ENCODE assay signal across 8 cellular contexts in the genomic region with DNA sequence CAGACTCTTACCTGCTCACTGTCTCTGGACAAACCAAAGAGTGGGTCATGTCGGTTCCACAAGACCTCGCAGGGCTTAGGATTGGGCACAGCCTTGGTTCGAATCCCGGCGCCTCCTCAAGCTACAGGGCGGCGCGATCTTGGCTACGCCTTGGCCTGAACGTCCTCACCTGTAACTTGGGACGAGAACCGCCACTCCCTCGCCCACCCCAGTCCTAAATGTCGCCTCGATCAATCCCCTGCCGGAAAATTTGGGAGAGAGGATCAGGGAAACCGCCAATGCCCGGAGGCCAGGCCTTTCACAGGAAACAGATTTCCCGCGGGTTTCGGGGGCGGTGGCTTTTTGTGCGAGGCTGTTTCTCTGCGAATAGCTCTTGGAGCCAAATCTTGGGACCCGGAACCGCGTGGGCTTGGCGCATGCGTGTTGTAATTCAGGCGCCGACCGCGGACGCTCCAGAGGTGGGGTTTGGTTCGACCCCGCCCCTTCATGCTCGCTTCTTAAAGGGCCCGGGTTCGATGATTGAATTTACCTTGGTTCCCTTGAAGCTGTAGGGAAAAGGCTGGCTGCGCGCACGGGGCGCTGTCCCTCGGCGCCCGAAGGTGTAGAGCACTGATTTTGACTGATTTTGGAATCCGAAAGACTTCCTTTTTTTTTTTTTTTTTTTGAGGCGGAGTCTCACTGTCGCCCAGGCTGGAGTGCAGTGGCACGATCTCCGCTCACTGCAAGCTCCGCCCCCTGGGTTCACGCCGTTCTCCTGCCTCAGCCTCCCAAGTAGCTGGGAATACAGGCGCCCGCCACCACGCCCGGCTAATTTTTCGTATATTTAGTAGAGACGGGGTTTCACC. TPM values are rescaled to one million over a fixed set of nuclear protein-coding genes. Genes with fewer than 3 reads are reported as not detected.
A peak's percentile ranks its signal among the peaks of the same experiment; 100 is the strongest.
DNase-seq lines count a peak whose midpoint lies in the region; ATAC-seq, FAIRE-seq and TF ChIP-seq lines count a peak whose summit lies in the region.

A gene with protein sequence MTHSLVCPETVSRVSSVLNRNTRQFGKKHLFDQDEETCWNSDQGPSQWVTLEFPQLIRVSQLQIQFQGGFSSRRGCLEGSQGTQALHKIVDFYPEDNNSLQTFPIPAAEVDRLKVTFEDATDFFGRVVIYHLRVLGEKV (minus strand): TSS at position 403 of the 845 bp plus-strand sequence. CDS start 354 bp downstream, at position 49.

- ATAC-seq in GM18861 (IDR thresholded peaks at IDR 0.05; ENCODE audit: unreplicated experiment): peak; percentile 43
- peak; percentile 82 for ATAC-seq in HG03159 (IDR thresholded peaks at IDR 0.05; ENCODE audit: unreplicated experiment)

- peak within 1 kb of the TSS; percentile 90 for H3K9ac ChIP-seq in keratinocyte (ENCODE audit: control insufficient read depth, extremely low read depth, insufficient read depth, low read length)

- H2AFZ ChIP-seq in keratinocyte (ENCODE audit: control insufficient read depth, low read length): peak within 1 kb of the TSS; percentile 65

- peaks cover 11 to 17% of the 10 kb centered on the region in 2 experiments for H3K36me3 ChIP-seq in keratinocyte (ENCODE audit: control insufficient read depth in 2 of 2, extremely low read depth in 1 of 2, insufficient read depth in 2 of 2, low read length in 2 of 2)

- no peak for TF ChIP-seq CTCF in keratinocyte (optimal IDR thresholded peaks at IDR 0.05 in 1 of 3, IDR thresholded peaks at IDR 0.05 in 1 of 3, conservative IDR thresholded peaks at IDR 0.05 in 1 of 3; ENCODE audit: extremely low read depth in 1 of 3, insufficient read depth in 2 of 3, low read length in 3 of 3)

- no peaks in the 10 kb centered on the region for H3K9me1 ChIP-seq in keratinocyte (ENCODE audit: control insufficient read depth, extremely low read depth, insufficient read depth, low read length)

- peak within 1 kb of the TSS; percentile 92 for H3K4me2 ChIP-seq in keratinocyte (ENCODE audit: control insufficient read depth, extremely low read depth, insufficient read depth, low read depth, low read length)

- H3K4me1 ChIP-seq in keratinocyte (ENCODE audit: control insufficient read depth, extremely low read depth, insufficient read depth, low read length): peaks cover 8% of the 10 kb centered on the region

- no peaks in the 10 kb centered on the region for H3K9me3 ChIP-seq in keratinocyte (ENCODE audit: control insufficient read depth, low read depth, low read length)

- peaks cover 13% of the 10 kb centered on the region for H3K79me2 ChIP-seq in keratinocyte (ENCODE audit: control insufficient read depth, insufficient read depth, low read length)

- peak within 1 kb of the TSS; percentile 62 to 87 (median 85) for H3K4me3 ChIP-seq in keratinocyte (ENCODE audit: control insufficient read depth in 2 of 3, extremely low read depth in 1 of 3, insufficient read depth in 2 of 3, low read depth in 1 of 3, low read length in 3 of 3)

- H3K27ac ChIP-seq in keratinocyte (ENCODE audit: control insufficient read depth, insufficient read depth, low read length): peak within 1 kb of the TSS; percentile 82

- peak; percentile 75 for FAIRE-seq in keratinocyte (lab: Jason Lieb, UNC)

- DNase-seq in 8988T (peak; percentile 96), NCI-H510A treated with DMSO at 0.1 percent for 48 hours (lab: John Stamatoyannopoulos, UW) (peak; percentile 91), cerebellar nuclear complex (lab: John Stamatoyannopoulos, UW) (peak; percentile 72 to 74), keratinocyte (ENCODE audit: low read depth, low spot score) (peak; percentile 54)
- DNase-seq in activated CD4-positive, alpha-beta T cell treated with anti-CD3 and anti-CD28 coated beads for 1 hour: peak; percentile 87
- DNase-seq in stimulated activated CD4-positive, alpha-beta T cell treated with anti-CD3 and anti-CD28 coated beads, Interleukin-12 subunit alpha, Interleukin-12 subunit beta, amount 100 ng/mL, for 48 hours (ENCODE audit: low read depth in 2 of 3, low spot score in 1 of 3): peak; percentile 89 to 94 (median 94)

- H4K20me1 ChIP-seq in keratinocyte (ENCODE audit: control insufficient read depth, extremely low read depth, insufficient read depth, low read length): no peaks in the 10 kb centered on the region

- no peaks in the 10 kb centered on the region for H3K27me3 ChIP-seq in keratinocyte (ENCODE audit: control insufficient read depth, extremely low read depth, insufficient read depth, low read length)

- dilution Hi-C loops in keratinocyte (cut with MboI; ENCODE audit: extremely low pct_ligation_motif_present, low sequenced_read_pairs): no loop called here

RNA-seq across cellular contexts. Expression of the gene that starts here (rescaled TPM):
- polyA plus RNA-seq in keratinocyte: 9.7 to 14.4 TPM (median 12.3 TPM) in 3 replicates
- polyA plus RNA-seq in keratinocyte (2011; ENCODE audit: low read depth): 5.2 TPM
- polyA plus RNA-seq in keratinocyte (2011; cell fraction: cytosol; rRNA removed): 7.2 and 8.7 TPM in 2 replicates
- 9.5 and 11.9 TPM in 2 replicates for polyA plus RNA-seq in keratinocyte (2011; cell fraction: nucleus; rRNA removed)
- polyA plus RNA-seq in keratinocyte (2012; ENCODE audit: low replicate concordance): 12.0 and 19.3 TPM in 2 replicates
- 3.9 to 5.1 TPM (median 4.9 TPM) in 3 replicates for polyA minus RNA-seq in keratinocyte
- polyA minus RNA-seq in keratinocyte (2011; cell fraction: cytosol; rRNA and poly(A)+ RNA removed): 5.9 TPM
- polyA minus RNA-seq in keratinocyte (2011; cell fraction: nucleus; rRNA and poly(A)+ RNA removed): 1.9 and 2.1 TPM in 2 replicates

Comparison
In these comparisons a context has a peak if more than half of its experiments do, and no peak if none do; other contexts are left out.
1. Peak in every context shown above with its lines: DNase-seq, ATAC-seq, H3K4me3 ChIP-seq and H3K27ac ChIP-seq.